ENCODE assay signal across 8 cellular contexts in the genomic region with DNA sequence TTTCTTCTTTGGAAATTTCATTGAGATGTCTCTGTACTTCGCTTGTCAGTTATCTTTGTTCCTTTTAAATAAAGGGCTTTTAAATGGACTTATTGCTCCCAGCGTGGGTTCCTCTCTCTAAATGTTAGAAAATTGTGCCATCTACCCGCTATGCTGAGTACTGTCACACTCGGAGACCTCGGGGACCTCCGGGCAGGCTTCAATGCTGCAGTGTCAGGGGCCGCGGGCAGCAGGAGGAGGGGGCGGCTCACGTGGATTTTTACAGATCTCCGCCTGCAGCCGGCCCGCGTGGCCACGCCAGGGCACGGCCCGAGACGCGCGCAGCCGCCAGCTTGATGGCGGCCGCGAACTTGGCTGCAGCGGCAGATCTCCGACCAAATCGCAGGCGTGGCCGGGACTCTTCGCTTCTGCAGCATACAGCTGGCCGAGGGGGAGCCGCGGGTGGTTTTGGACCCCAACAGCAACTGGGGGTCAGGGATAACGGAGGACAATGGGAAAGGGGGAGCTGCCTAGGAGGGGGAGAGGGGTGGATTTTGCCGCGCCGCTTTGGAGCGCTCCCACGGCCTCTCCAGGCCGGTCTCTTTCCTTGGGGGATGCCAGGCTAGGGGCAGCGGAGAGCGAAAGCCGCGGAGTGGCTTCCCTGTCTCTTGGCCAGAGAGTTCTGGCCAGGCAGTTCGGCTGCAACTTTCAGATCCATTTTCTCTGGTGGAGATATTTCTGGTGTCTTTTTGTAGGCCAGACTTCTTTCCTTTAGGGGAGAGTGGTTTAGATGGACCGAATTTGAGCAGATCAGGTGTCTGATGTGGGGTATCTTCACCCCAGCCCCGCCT. TPM values are rescaled to one million over a fixed set of nuclear protein-coding genes. Genes with fewer than 3 reads are reported as not detected.
A peak's percentile ranks its signal among the peaks of the same experiment; 100 is the strongest.
DNase-seq lines count a peak whose midpoint lies in the region; ATAC-seq, FAIRE-seq and TF ChIP-seq lines count a peak whose summit lies in the region.

No MANE protein-coding gene starts in this region.

- in situ Hi-C loops in mammary epithelial cell (cut with MboI; ENCODE audit: low sequenced_read_pairs in 2 of 2), result loop anchor here (10.0 to 25.0 kb wide), 6 partner anchors 658 to 1683 kb away; no protein-coding TSS in a partner anchor

- no peaks in the 10 kb centered on the region for H3K36me3 ChIP-seq in mammary epithelial cell (ENCODE audit: insufficient read depth, low read length)
- H3K36me3 ChIP-seq in kidney (ENCODE audit: control insufficient read depth in 1 of 2, insufficient read depth in 2 of 2, low read length in 2 of 2), result peaks cover 0 to 6% of the 10 kb centered on the region in 2 donors
- no peaks in the 10 kb centered on the region for H3K36me3 ChIP-seq in OCI-LY7 (ENCODE audit: insufficient read depth, low read length)

- BruUV-seq in mammary epithelial cell (replicated peaks; lab: Mats Ljungman, UMichigan), result no TSS peak
- BruUV-seq in OCI-LY7 (replicated peaks; lab: Mats Ljungman, UMichigan), result no TSS peak

- H3K9ac ChIP-seq in mammary epithelial cell (ENCODE audit: insufficient read depth, low read length) (no peak overlapping the region), kidney (ENCODE audit: low read length in 2 of 2) (peak overlapping the region; percentile 66 to 93)

- CTCF ChIA-PET in mammary epithelial cell (lab: Charles Lee; ENCODE audit: low non-redundant PET), result no interaction called here
- CTCF ChIA-PET in OCI-LY7 (lab: Charles Lee; ENCODE audit: unreplicated experiment), result no interaction called here

- H3K4me1 ChIP-seq in mammary epithelial cell (ENCODE audit: insufficient read depth, low read length), result no peaks in the 10 kb centered on the region
- H3K4me1 ChIP-seq in kidney (ENCODE audit: control insufficient read depth in 1 of 2, insufficient read depth in 1 of 2, low read depth in 1 of 2, low read length in 2 of 2), result peaks cover 24 to 33% of the 10 kb centered on the region in 2 donors
- no peaks in the 10 kb centered on the region for H3K4me1 ChIP-seq in OCI-LY7 (ENCODE audit: insufficient read depth, low read length, poor library complexity, severe bottlenecking)

- intact Hi-C loops in mammary epithelial cell (cut with micrococcal nuclease) (loop anchor here (1.0 to 5.0 kb wide), 6 partner anchors 18 to 1763 kb away; no protein-coding TSS in a partner anchor), kidney (cut with DNase I) (no loop called here), OCI-LY7 (cut with micrococcal nuclease; ENCODE audit: unreplicated experiment) (no loop called here)

- POLR2A ChIA-PET in OCI-LY7 (lab: Charles Lee), result no interaction called here

- no peak for FAIRE-seq in kidney (lab: Jason Lieb, UNC)

- H3K27me3 ChIP-seq in mammary epithelial cell (ENCODE audit: insufficient read depth, low read length), result no peaks in the 10 kb centered on the region

- H3K4me2 ChIP-seq in mammary epithelial cell (ENCODE audit: insufficient read depth, low read depth, low read length) (peak overlapping the region; percentile 87), OCI-LY7 (ENCODE audit: low read length) (no peak overlapping the region)

- TF ChIP-seq CTCF in GM12873 (IDR thresholded peaks at IDR 0.05; ENCODE audit: insufficient read depth, low read depth, low read length, missing control alignments) (peak; percentile 47), mammary epithelial cell (conservative IDR thresholded peaks at IDR 0.05 in 1 of 2, IDR thresholded peaks at IDR 0.05 in 1 of 2; ENCODE audit: extremely low read depth in 1 of 2, insufficient read depth in 1 of 2, low read depth in 1 of 2, low read length in 2 of 2) (peak; percentile 48 to 66), kidney (IDR thresholded peaks at IDR 0.05; ENCODE audit: borderline replicate concordance, extremely low read depth, insufficient read depth) (peak; percentile 61), OCI-LY7 (conservative IDR thresholded peaks at IDR 0.05; ENCODE audit: low read length) (no peak)

- H2AFZ ChIP-seq in mammary epithelial cell (ENCODE audit: low read depth, low read length) (peak overlapping the region; percentile 85), OCI-LY7 (ENCODE audit: low read length) (no peak overlapping the region)

- WGBS in mammary epithelial cell (ENCODE audit: low coverage, missing lambda C conversion rate), result 11% methylated on average over 27 of the region's 47 CpGs

- DNase-seq in NCI-H69 (lab: John Stamatoyannopoulos, UW) (peak; percentile 70), mammary epithelial cell (no peak), kidney (peak; percentile 96), stromal cell of bone marrow (ENCODE audit: low read depth) (peak; percentile 73), OCI-LY7 (ENCODE audit: low spot score) (no peak), DMS53 treated with DMSO at 0.1 percent for 48 hours (lab: John Stamatoyannopoulos, UW; ENCODE audit: unreplicated experiment) (no peak)

- H3K4me3 ChIP-seq in mammary epithelial cell (replicated peaks in 1 of 3; ENCODE audit: insufficient read depth in 1 of 3, low read depth in 2 of 3, low read length in 3 of 3) (peak overlapping the region; percentile 30 to 47 (median 33)), kidney (ENCODE audit: low read length in 2 of 2) (peak overlapping the region; percentile 58 to 65), OCI-LY7 (ENCODE audit: low read depth, low read length, poor library complexity, severe bottlenecking) (no peak overlapping the region)

- peaks cover 29% of the 10 kb centered on the region for H3K79me2 ChIP-seq in mammary epithelial cell (ENCODE audit: insufficient read depth, low read length)
- no peaks in the 10 kb centered on the region for H3K79me2 ChIP-seq in OCI-LY7 (ENCODE audit: insufficient read depth, low read depth, low read length)

- H3K9me2 ChIP-seq in OCI-LY7 (ENCODE audit: insufficient read depth, low read length), result no peaks in the 10 kb centered on the region

- no peaks in the 10 kb centered on the region for H3K9me3 ChIP-seq in mammary epithelial cell (replicated peaks; ENCODE audit: insufficient read depth, low read length)
- H3K9me3 ChIP-seq in kidney (ENCODE audit: control insufficient read depth in 1 of 2, low read length in 2 of 2), result no peaks in the 10 kb centered on the region
- no peaks in the 10 kb centered on the region for H3K9me3 ChIP-seq in OCI-LY7 (ENCODE audit: low read length)

- H3K27ac ChIP-seq in mammary epithelial cell (ENCODE audit: insufficient read depth, low read depth, low read length) (no peak overlapping the region), kidney (ENCODE audit: low read depth in 2 of 2, low read length in 2 of 2) (peak overlapping the region; percentile 87 to 91), OCI-LY7 (ENCODE audit: low read depth, low read length, poor library complexity, severe bottlenecking) (no peak overlapping the region)

- no peaks in the 10 kb centered on the region for H4K20me1 ChIP-seq in mammary epithelial cell (ENCODE audit: insufficient read depth, low read length)
- H4K20me1 ChIP-seq in OCI-LY7 (ENCODE audit: insufficient read depth, low read length), result no peaks in the 10 kb centered on the region

- dilution Hi-C loops in mammary epithelial cell (cut with HindIII; ENCODE audit: low sequenced_read_pairs), result no loop called here

- peak; percentile 59 for ATAC-seq in HG02759 (IDR thresholded peaks at IDR 0.05; ENCODE audit: unreplicated experiment)

RNA-seq across cellular contexts. Expression of gene NR2F2, which starts 15.3 kb away (rescaled TPM):
- total RNA-seq in mammary epithelial cell (10 to 100 TPM in 1 of 2 donors, 1 to 10 TPM in 1; 3.2 to 34.1 TPM), kidney (191 TPM), OCI-LY7 (2022) (not detected in 2 replicates)
- polyA plus RNA-seq in mammary epithelial cell (17.8 TPM), kidney (ENCODE audit: insufficient read depth, low read depth, low replicate concordance) (42.5 TPM)
- 31.9 TPM for polyA minus RNA-seq in mammary epithelial cell
- total RNA-seq in OCI-LY7 (2014; rRNA removed; shearing (Covaris generic)), result not detected in 2 replicates

Comparison
In these comparisons a context has a peak if more than half of its experiments do, and no peak if none do; other contexts are left out.
1. DNase-seq: peak in NCI-H69 (single experiment), kidney (single experiment) and stromal cell of bone marrow (single experiment); none in mammary epithelial cell (single experiment), OCI-LY7 (single experiment) and DMS53 treated with DMSO at 0.1 percent for 48 hours (single experiment).
2. H3K27ac ChIP-seq: peak in kidney (2 of 2); none in mammary epithelial cell (single experiment) and OCI-LY7 (single experiment).
3. RNA of gene NR2F2, which starts 15.3 kb away (total RNA-seq): 191 TPM in kidney (single experiment) and 3.2 to 34.1 TPM in mammary epithelial cell; not detected in OCI-LY7; every median in the first group is over 4 times any median in the second.